Comparison of ENCODE assay signal across 2 cellular contexts in genomic region chr4:42466285-42466684, GRCh38.
TF ChIP-seq lines count a peak whose summit lies in the region.

No MANE protein-coding gene starts in this region.

TF ChIP-seq in SK-N-SH treated with all-trans-retinoic acid at 6 μM for 48 hours, 23 proteins besides CTCF, POLR2A, EP300 and RAD21 (continued from another document):
- no peak for TF ChIP-seq CREB5 (CRISPR knock-in tag; IDR thresholded peaks at IDR 0.05; ENCODE audit: low read depth)
- TF ChIP-seq ZFP3 (CRISPR knock-in tag; IDR thresholded peaks at IDR 0.05): no peak
- no peak for TF ChIP-seq PATZ1 (CRISPR knock-in tag; IDR thresholded peaks at IDR 0.05; ENCODE audit: borderline replicate concordance)
- no peak for TF ChIP-seq ZNF565 (CRISPR knock-in tag; conservative IDR thresholded peaks at IDR 0.05; ENCODE audit: low read depth)
- TF ChIP-seq ZNF70 (CRISPR knock-in tag; IDR thresholded peaks at IDR 0.05): no peak
- TF ChIP-seq ZC3H10 (CRISPR knock-in tag; IDR thresholded peaks at IDR 0.05): no peak
- no peak for TF ChIP-seq ISL1 (CRISPR knock-in tag; IDR thresholded peaks at IDR 0.05)
- TF ChIP-seq ESRRG (CRISPR knock-in tag; IDR thresholded peaks at IDR 0.05): no peak

TF ChIP-seq in SK-N-SH, 30 proteins besides CTCF, POLR2A, EP300 and RAD21 (continued from another document):
- TF ChIP-seq PBX3 (IDR thresholded peaks at IDR 0.05) (no peak), USF2 (IDR thresholded peaks at IDR 0.05; ENCODE audit: borderline replicate concordance, low read depth, low read length) (no peak), EZH2phosphoT487 (IDR thresholded peaks at IDR 0.05; ENCODE audit: borderline replicate concordance, low read depth) (no peak), IRF3 (IDR thresholded peaks at IDR 0.05; ENCODE audit: low read depth, low read length) (no peak), POLR2AphosphoS5 (IDR thresholded peaks at IDR 0.05; ENCODE audit: low read depth, low read length) (no peak), FOSL2 (IDR thresholded peaks at IDR 0.05; ENCODE audit: borderline replicate concordance, low read depth) (no peak), ZBTB33 (IDR thresholded peaks at IDR 0.05; ENCODE audit: borderline replicate concordance, low read depth) (no peak), NFIC (IDR thresholded peaks at IDR 0.05; ENCODE audit: borderline replicate concordance) (no peak), RFX5 (IDR thresholded peaks at IDR 0.05; ENCODE audit: low read length) (no peak), MAX (IDR thresholded peaks at IDR 0.05; ENCODE audit: low read depth) (no peak), TAF1 (IDR thresholded peaks at IDR 0.05; ENCODE audit: borderline replicate concordance, low read depth, low read length) (no peak), YY1 (IDR thresholded peaks at IDR 0.05; ENCODE audit: low read depth) (no peak), SMC3 (IDR thresholded peaks at IDR 0.05; ENCODE audit: low read depth, low read length) (no peak), TCF12 (IDR thresholded peaks at IDR 0.05) (no peak)
